18 cellular contexts compared by ENCODE assay signal in genomic region chr11:34671117-34671516, GRCh38. TPM values are rescaled to one million over a fixed set of nuclear protein-coding genes. Genes with fewer than 3 reads are reported as not detected.
A peak's percentile ranks its signal among the peaks of the same experiment; 100 is the strongest.
DNase-seq lines count a peak whose midpoint lies in the region; ATAC-seq and TF ChIP-seq lines count a peak whose summit lies in the region.
"Had no signal": no experiment of that assay in that cellular context is flagged by ENCODE, and none has a peak within 500 bp of the region (broad histone marks: within the 10 kb centered on the region; RNA-seq: fewer than 3 reads in every experiment).

No MANE protein-coding gene starts in this region.

- no CpG with 5 or more reads among the region's 1 CpG for WGBS in IMR-90 (ENCODE audit: extremely low coverage in 2 of 2, insufficient read length in 1 of 2), 2 experiments
- WGBS in stomach, 5 donors = 57 to 90% (median 78%) methylated on average over 1 of the region's 1 CpG

- H2BK15ac ChIP-seq in IMR-90 (ENCODE audit: low read depth, low read length) = no peak overlapping the region

- POLR2A ChIA-PET in IMR-90 (lab: Charles Lee; ENCODE audit: unreplicated experiment) = no interaction called here

- H3K9me3 ChIP-seq in IMR-90 (ENCODE audit: control insufficient read depth, insufficient read depth, low read length) (no peaks in the 10 kb centered on the region), neuron (ENCODE audit: low read length) (no peaks in the 10 kb centered on the region), stomach (no peaks in the 10 kb centered on the region)
- H3K9me3 ChIP-seq: BE2C, HAP-1 had no signal

- H4K20me1 ChIP-seq in IMR-90 (ENCODE audit: insufficient read depth, low read length) = no peaks in the 10 kb centered on the region

- TF ChIP-seq CTCF in IMR-90 (conservative IDR thresholded peaks at IDR 0.05; ENCODE audit: low read depth, low read length) (no peak), VCaP (conservative IDR thresholded peaks at IDR 0.05) (no peak), stomach (IDR thresholded peaks at IDR 0.05) (no peak)

- no peak for ATAC-seq in IMR-90 (ENCODE audit: low read depth)
- ATAC-seq: GM12878, HepG2 had no signal

- CTCF ChIA-PET in IMR-90 (lab: Yijun Ruan, JAX) = interaction anchor here (0.6 kb wide), 1 partner anchor 15 kb away, joined by 3 read pairs; no protein-coding TSS in a partner anchor

- no peak overlapping the region for H4K91ac ChIP-seq in IMR-90 (ENCODE audit: insufficient read depth, low read depth, low read length)

- no peak overlapping the region for H3K56ac ChIP-seq in IMR-90 (ENCODE audit: extremely low read depth, insufficient read depth, low read length)

- no peak for DNase-seq in IMR-90
- no peak for DNase-seq in NCI-H446 (lab: John Stamatoyannopoulos, UW)
- DNase-seq in stomach = no peak
- no peak for DNase-seq in DMS153 (lab: John Stamatoyannopoulos, UW)
- DNase-seq: ACHN; BE2C; C1 segment of cervical spinal cord; CD4-positive, alpha-beta memory T cell; DND-41; EL; GM23248 had no signal

- no peak overlapping the region for H3K9ac ChIP-seq in IMR-90 (ENCODE audit: low read depth, low read length)
- H3K9ac ChIP-seq: GM23248 had no signal

- no peak overlapping the region for H4K8ac ChIP-seq in IMR-90 (ENCODE audit: low read depth in 2 of 2, low read length in 2 of 2)

- no peak for TF ChIP-seq RAD21 in IMR-90 (IDR thresholded peaks at IDR 0.05; ENCODE audit: low read length)

- no peak overlapping the region for H2BK120ac ChIP-seq in IMR-90 (ENCODE audit: low read depth, low read length)

- no peak overlapping the region for H3K23ac ChIP-seq in IMR-90 (ENCODE audit: low read depth, low read length)

- H3K18ac ChIP-seq in IMR-90 (ENCODE audit: low read depth, low read length) = no peak overlapping the region; the same call in 1 of the 2 replicates

- H3K9me1 ChIP-seq in IMR-90 (ENCODE audit: insufficient read depth, low read length) = no peaks in the 10 kb centered on the region

- no peak overlapping the region for H3K4ac ChIP-seq in IMR-90 (ENCODE audit: low read depth, low read length)

- dilution Hi-C loops in IMR-90 (cut with HindIII; ENCODE audit: low sequenced_read_pairs, unreplicated experiment) = no loop called here

- H3K79me1 ChIP-seq in IMR-90 (ENCODE audit: low read depth in 1 of 2, low read length in 2 of 2) = no peaks in the 10 kb centered on the region

- H4K5ac ChIP-seq in IMR-90 (ENCODE audit: low read depth, low read length) = no peak overlapping the region

- BruUV-seq in IMR-90 (replicated peaks; lab: Mats Ljungman, UMichigan) = no TSS peak

- H2AK5ac ChIP-seq in IMR-90 (ENCODE audit: low read depth, low read length) = no peak overlapping the region

- H2BK20ac ChIP-seq in IMR-90 (ENCODE audit: low read depth, low read length) = no peak overlapping the region

- TF ChIP-seq POLR2A in IMR-90 (IDR thresholded peaks at IDR 0.05; ENCODE audit: low read depth, low read length) (no peak), stomach (IDR thresholded peaks at IDR 0.05) (no peak)

- H2AK9ac ChIP-seq in IMR-90 (replicated peaks; ENCODE audit: low read depth, low read length, poor library complexity) = no peak overlapping the region

- H3K27ac ChIP-seq in IMR-90 (ENCODE audit: insufficient read depth, low read length) = no peak overlapping the region
- peak overlapping the region; percentile 94 for H3K27ac ChIP-seq in VCaP
- H3K27ac ChIP-seq in stomach = no peak overlapping the region
- H3K27ac ChIP-seq: GM23248 had no signal

- H3K27me3 ChIP-seq in IMR-90 (ENCODE audit: control insufficient read depth, insufficient read depth, low read length) = no peaks in the 10 kb centered on the region
- no peaks in the 10 kb centered on the region for H3K27me3 ChIP-seq in neuron (ENCODE audit: insufficient read depth, low read length)
- H3K27me3 ChIP-seq in stomach = no peaks in the 10 kb centered on the region
- H3K27me3 ChIP-seq: BE2C had no signal

- H2BK5ac ChIP-seq in IMR-90 (ENCODE audit: low read depth, low read length, poor library complexity, severe bottlenecking) = no peak overlapping the region

- H3K14ac ChIP-seq in IMR-90 (replicated peaks; ENCODE audit: low read depth, low read length) = peak overlapping the region; percentile 31; the same call in 1 of the 2 replicates

- H3K4me1 ChIP-seq in IMR-90 (ENCODE audit: control insufficient read depth, insufficient read depth, low read length) = no peaks in the 10 kb centered on the region; the same call in 1 of the 2 replicates
- H3K4me1 ChIP-seq in neuron (ENCODE audit: insufficient read depth, low read length) = peaks cover 18% of the 10 kb centered on the region
- H3K4me1 ChIP-seq in stomach = no peaks in the 10 kb centered on the region
- H3K4me1 ChIP-seq: BE2C had no signal

- TF ChIP-seq EP300 in stomach (IDR thresholded peaks at IDR 0.05) = no peak

- in situ Hi-C loops in IMR-90 (cut with MboI; ENCODE audit: low sequenced_read_pairs) = no loop called here

- no peak overlapping the region for H3K4me2 ChIP-seq in IMR-90 (ENCODE audit: low read depth, low read length)

- H3K4me3 ChIP-seq in IMR-90 (ENCODE audit: insufficient read depth, low read depth, low read length) (no peak overlapping the region), neuron (ENCODE audit: low read length) (no peak overlapping the region), stomach (no peak overlapping the region)
- H3K4me3 ChIP-seq: GM12878, GM23248, HAP-1 had no signal

- intact Hi-C loops in IMR-90 (cut with micrococcal nuclease) = no loop called here
- intact Hi-C loops in stomach (cut with DNase I; ENCODE audit: low total_unique reads) = no loop called here

- H3K36me3 ChIP-seq in IMR-90 (ENCODE audit: control insufficient read depth, insufficient read depth, low read length) = no peaks in the 10 kb centered on the region
- H3K36me3 ChIP-seq in neuron (ENCODE audit: insufficient read depth, low read length) = no peaks in the 10 kb centered on the region
- no peaks in the 10 kb centered on the region for H3K36me3 ChIP-seq in stomach
- H3K36me3 ChIP-seq: BE2C, HAP-1 had no signal

- H2AFZ ChIP-seq in IMR-90 (replicated peaks; ENCODE audit: low read length, poor library complexity) (peak overlapping the region; percentile 4), neuron (ENCODE audit: low read depth, low read length) (peak overlapping the region; percentile 5)
- H2AFZ ChIP-seq: GM23248 had no signal

TF ChIP-seq in IMR-90, 13 proteins besides CTCF, POLR2A, EP300 and RAD21:
- TF ChIP-seq MAFK (IDR thresholded peaks at IDR 0.05; ENCODE audit: low read depth, low read length) = no peak
- no peak for TF ChIP-seq FOS (IDR thresholded peaks at IDR 0.05; ENCODE audit: low read depth, low read length)
- no peak for TF ChIP-seq ELK1 (IDR thresholded peaks at IDR 0.05; ENCODE audit: borderline replicate concordance, low read depth, low read length)
- no peak for TF ChIP-seq NFE2L2 (IDR thresholded peaks at IDR 0.05; ENCODE audit: low read depth, low read length)
- TF ChIP-seq SMC3 (IDR thresholded peaks at IDR 0.05; ENCODE audit: low read depth, low read length) = no peak
- no peak for TF ChIP-seq CHD1 (IDR thresholded peaks at IDR 0.05; ENCODE audit: low read depth, low read length)
- TF ChIP-seq RCOR1 (IDR thresholded peaks at IDR 0.05; ENCODE audit: insufficient replicate concordance, low read length) = no peak
- no peak for TF ChIP-seq MAZ (IDR thresholded peaks at IDR 0.05; ENCODE audit: borderline replicate concordance, low read depth, low read length)
- TF ChIP-seq CEBPB (IDR thresholded peaks at IDR 0.05; ENCODE audit: low read depth, low read length) = no peak
- TF ChIP-seq MXI1 (IDR thresholded peaks at IDR 0.05; ENCODE audit: borderline replicate concordance, low read depth, low read length) = no peak
- TF ChIP-seq BHLHE40 (IDR thresholded peaks at IDR 0.05; ENCODE audit: low read depth, low read length) = no peak
- no peak for TF ChIP-seq RFX5 (IDR thresholded peaks at IDR 0.05; ENCODE audit: low read depth, low read length)
- no peak for TF ChIP-seq USF2 (IDR thresholded peaks at IDR 0.05; ENCODE audit: low read depth, low read length)

RNA-seq across cellular contexts. Expression of gene EHF, which starts 50.2 kb away (rescaled TPM):
- total RNA-seq in IMR-90 (2012; rRNA removed) = under 0.01 TPM in 1 of 2 replicates, not detected in the other
- polyA plus RNA-seq in IMR-90 (2012; rRNA removed) = not detected in 2 replicates
- not detected in 2 replicates for polyA plus RNA-seq in IMR-90 (2012; cell fraction: cytosol; rRNA removed)
- polyA plus RNA-seq in IMR-90 (2012; cell fraction: nucleus; rRNA removed; ENCODE audit: low replicate concordance) = not detected in 2 replicates
- total RNA-seq in stomach = 100 to 1,000 TPM in 3 of 5 donors, 10 to 100 TPM in 2; 36.2 to 142 (median 113) TPM
- polyA plus RNA-seq in stomach = 10 to 100 TPM; 15.5 to 22.8 (median 19.4) TPM
- total RNA-seq: CD4-positive, alpha-beta memory T cell; G401; GM23248; H4 had no signal
- polyA plus RNA-seq: CD4-positive, alpha-beta memory T cell; GM23248 had no signal

Comparison
In these comparisons a context has a peak if more than half of its experiments do, and no peak if none do; other contexts are left out.
1. RNA of gene EHF, which starts 50.2 kb away (total RNA-seq): 36.2 to 142 TPM in stomach; under 0.01 TPM in IMR-90; every median in the first group is over 10 times any median in the second.